In genomic region chr1:226001852-226002666, GRCh38 we compare ENCODE assay signal across 8 cellular contexts. TPM values are rescaled to one million over a fixed set of nuclear protein-coding genes. Genes with fewer than 3 reads are reported as not detected.
A peak's percentile ranks its signal among the peaks of the same experiment; 100 is the strongest.
DNase-seq lines count a peak whose midpoint lies in the region; ATAC-seq and TF ChIP-seq lines count a peak whose summit lies in the region.

No MANE protein-coding gene starts in this region.

- H3K4me3 ChIP-seq in BLaER1 = peak overlapping the region; percentile 34
- H3K4me3 ChIP-seq in dorsolateral prefrontal cortex = peak overlapping the region in 18 of 59 donors; percentile 3 to 30 (median 17)
- peak overlapping the region; percentile 22 for H3K4me3 ChIP-seq in suprapubic skin

- peak overlapping the region; percentile 93 for H3K4me2 ChIP-seq in BLaER1

- ATAC-seq in GM21717 (IDR thresholded peaks at IDR 0.05; ENCODE audit: unreplicated experiment) = peak; percentile 26

- no peaks in the 10 kb centered on the region for H3K36me3 ChIP-seq in BLaER1
- H3K36me3 ChIP-seq in suprapubic skin = no peaks in the 10 kb centered on the region

- 32% methylated on average over 9 of the region's 9 CpGs for WGBS in suprapubic skin

- DNase-seq in NCI-H2171 treated with DMSO at 0.1 percent for 48 hours (lab: John Stamatoyannopoulos, UW) (peak; percentile 26), dorsolateral prefrontal cortex (peak in 7 of 10 donors; percentile 10 to 71 (median 43)), myocyte (ENCODE audit: low read depth) (peak; percentile 40), suprapubic skin (ENCODE audit: low spot score in 2 of 2) (peak; percentile 89 to 92), GM13977 (ENCODE audit: low spot score) (no peak)
- DNase-seq in activated CD4-positive, alpha-beta T cell treated with anti-CD3 and anti-CD28 coated beads, Interleukin-2, amount 50 U/mL, for 1 hour = peak; percentile 56

- intact Hi-C loops in dorsolateral prefrontal cortex (cut with DNase I) = no loop called here

- peaks cover 16% of the 10 kb centered on the region for H4K20me1 ChIP-seq in BLaER1

- H3K4me1 ChIP-seq in BLaER1 = peaks cover 82% of the 10 kb centered on the region
- peaks cover 55% of the 10 kb centered on the region for H3K4me1 ChIP-seq in suprapubic skin

- H3K27ac ChIP-seq in BLaER1 (peak overlapping the region; percentile 98), dorsolateral prefrontal cortex (peak overlapping the region in 58 of 59 donors; percentile 1 to 99 (median 76)), suprapubic skin (peak overlapping the region; percentile 87)

- TF ChIP-seq EP300 in suprapubic skin (IDR thresholded peaks at IDR 0.05) = no peak

- H3K9me3 ChIP-seq in BLaER1 (no peaks in the 10 kb centered on the region), suprapubic skin (no peaks in the 10 kb centered on the region)

- no peaks in the 10 kb centered on the region for H3K27me3 ChIP-seq in BLaER1
- no peaks in the 10 kb centered on the region for H3K27me3 ChIP-seq in dorsolateral prefrontal cortex
- H3K27me3 ChIP-seq in suprapubic skin = no peaks in the 10 kb centered on the region

- TF ChIP-seq CTCF in dorsolateral prefrontal cortex (IDR thresholded peaks at IDR 0.05 in 54 of 56, conservative IDR thresholded peaks at IDR 0.05 in 2 of 56; ENCODE audit: low read depth in 1 of 56, partially characterized antibody in 56 of 56) = peak in 1 of 56 donors; percentile 9
- TF ChIP-seq CTCF in suprapubic skin (IDR thresholded peaks at IDR 0.05) = no peak
- TF ChIP-seq CTCF in GM13977 (IDR thresholded peaks at IDR 0.05; ENCODE audit: extremely low read depth, insufficient read depth, missing control alignments) = no peak

- TF ChIP-seq POLR2A in suprapubic skin (IDR thresholded peaks at IDR 0.05) = no peak

- in situ Hi-C loops in GM13977 (cut with MboI; ENCODE audit: low pct_unique_long_range_greater_than_20kb, low sequenced_read_pairs, unreplicated experiment) = no loop called here

- peak overlapping the region; percentile 68; the same call in 1 of the 2 replicates for H3K9ac ChIP-seq in BLaER1

RNA-seq across cellular contexts. Expression of gene SDE2, which starts 2.9 kb away (rescaled TPM):
- total RNA-seq in dorsolateral prefrontal cortex (10 to 100 TPM; 10.8 to 22.0 (median 14.6) TPM), myocyte (29.2 and 31.0 TPM in 2 replicates), suprapubic skin (10 to 100 TPM; 19.7 to 37.2 (median 26.5) TPM)
- polyA plus RNA-seq in myocyte (2012) = 8.5 TPM
